ENCODE assay signal across 8 cellular contexts in genomic region chr6:97282726-97283617, GRCh38. TPM values are rescaled to one million over a fixed set of nuclear protein-coding genes. Genes with fewer than 3 reads are reported as not detected.
A peak's percentile ranks its signal among the peaks of the same experiment; 100 is the strongest.
DNase-seq lines count a peak whose midpoint lies in the region; ATAC-seq, FAIRE-seq and TF ChIP-seq lines count a peak whose summit lies in the region.

Gene MMS22L, minus strand, starts transcription at chr6:97283216. Its CDS starts 739 bp downstream, at chr6:97282477.

- no peaks in the 10 kb centered on the region for H3K9me3 ChIP-seq in HepG2 (ENCODE audit: low read length)

- 0 out of 2 replicates have a peak, but pooled peaks have one; percentile 5 for TF ChIP-seq RAD21 in HepG2 (CRISPR knock-in tag; IDR thresholded peaks at IDR 0.05)

- H3K4me3 ChIP-seq in HepG2 (replicated peaks in 1 of 3; ENCODE audit: insufficient read depth in 1 of 3, low read depth in 2 of 3, low read length in 3 of 3): peak within 1 kb of the TSS; percentile 77 to 96 (median 91)

- H3K27ac Mint-ChIP-seq in activated CD4-positive, alpha-beta T cell treated with anti-CD3 and anti-CD28 coated beads, Interleukin-2, amount 10 ng/mL, durations not matched to agents 24 days and 14 days: peak within 1 kb of the TSS; percentile 94

- H3K27me3 ChIP-seq in HepG2 (ENCODE audit: control insufficient read depth in 1 of 2, insufficient read depth in 2 of 2, low read length in 2 of 2): no peaks in the 10 kb centered on the region; a peak in 1 of 5 replicates

- peak within 1 kb of the TSS; percentile 86 for H3K4me2 ChIP-seq in HepG2 (ENCODE audit: low read depth, low read length)

- peaks cover 11% of the 10 kb centered on the region for H3K27me3 Mint-ChIP-seq in activated CD4-positive, alpha-beta T cell treated with anti-CD3 and anti-CD28 coated beads, Interleukin-2, amount 10 ng/mL, durations not matched to agents 24 days and 14 days

- H3K27ac ChIP-seq in C4-2B (peak within 1 kb of the TSS; percentile 78), HepG2 (ENCODE audit: extremely low read length, insufficient read depth, low read length) (peak within 1 kb of the TSS; percentile 76)

- BruUV-seq in HepG2 (replicated peaks; lab: Mats Ljungman, UMichigan): no TSS peak

- H3K4me3 Mint-ChIP-seq in activated CD4-positive, alpha-beta T cell treated with anti-CD3 and anti-CD28 coated beads, Interleukin-2, amount 10 ng/mL, durations not matched to agents 24 days and 14 days: peak within 1 kb of the TSS; percentile 91

- TF ChIP-seq EP300 in HepG2 (IDR thresholded peaks at IDR 0.05; ENCODE audit: low read depth in 2 of 2, low read length in 2 of 2): no peak
- no peak for TF ChIP-seq EP300 in HepG2 (CRISPR knock-in tag; IDR thresholded peaks at IDR 0.05; ENCODE audit: borderline replicate concordance)

- ATAC-seq in GM19372 (IDR thresholded peaks at IDR 0.05; ENCODE audit: low read depth, unreplicated experiment) (peak; percentile 97), HG03521 (IDR thresholded peaks at IDR 0.05; ENCODE audit: unreplicated experiment) (peak; percentile 96), HepG2 (peak; percentile 97)

- peak; percentile 12 for FAIRE-seq in HepG2 (lab: Jason Lieb, UNC)

- peak; percentile 99 for DNase-seq in NCI-H69 (lab: John Stamatoyannopoulos, UW)
- peak; percentile 98 for DNase-seq in activated CD4-positive, alpha-beta T cell treated with anti-CD3 and anti-CD28 coated beads, Interleukin-2, amount 10 ng/mL, durations not matched to agents 24 days and 14 days
- peak; percentile 96 for DNase-seq in dermis blood vessel endothelial cell
- peak; percentile 92 for DNase-seq in HepG2 (ENCODE audit: low spot score)
- peak; percentile 84 to 89 for DNase-seq in stimulated activated CD4-positive, alpha-beta T cell treated with anti-CD3 and anti-CD28 coated beads, Interleukin-2, amount 100 ng/mL, for 48 hours

- TF ChIP-seq CTCF in C4-2B (conservative IDR thresholded peaks at IDR 0.05) (no peak), HepG2 (CRISPR knock-in tag; IDR thresholded peaks at IDR 0.05) (no peak)

- peaks cover 16% of the 10 kb centered on the region for H3K4me1 ChIP-seq in HepG2 (ENCODE audit: insufficient read depth, low read length)

- in situ Hi-C loops in HepG2 (cut with HindIII; ENCODE audit: extremely low pct_ligation_motif_present, low pct_unique_long_range_greater_than_20kb): no loop called here

- POLR2A ChIA-PET in HepG2 (lab: Yijun Ruan, JAX): no interaction called here

- WGBS in HepG2 (ENCODE audit: low lambda C conversion rate): 0% methylated on average over 27 of the region's 67 CpGs

- H3K9ac ChIP-seq in HepG2 (ENCODE audit: insufficient read depth, low read depth, low read length): peak within 1 kb of the TSS; percentile 88

- peak; percentile 36 to 65; a peak in 3 of 4 replicates for TF ChIP-seq POLR2A in HepG2 (IDR thresholded peaks at IDR 0.05; ENCODE audit: insufficient read depth in 1 of 2, low read depth in 2 of 2, low read length in 2 of 2)

- H3K4me1 Mint-ChIP-seq in activated CD4-positive, alpha-beta T cell treated with anti-CD3 and anti-CD28 coated beads, Interleukin-2, amount 10 ng/mL, durations not matched to agents 24 days and 14 days: peaks cover 23% of the 10 kb centered on the region

- H4K20me1 ChIP-seq in HepG2 (ENCODE audit: insufficient read depth, low read length): no peaks in the 10 kb centered on the region

- H3K36me3 ChIP-seq in HepG2 (replicated peaks in 1 of 2; ENCODE audit: control insufficient read depth in 1 of 2, insufficient read depth in 2 of 2, low read length in 2 of 2): no peaks in the 10 kb centered on the region

- CTCF ChIA-PET in HepG2 (lab: Yijun Ruan, JAX; ENCODE audit: low intra/inter-chr PET ratio, low total read pairs): no interaction called here

- intact Hi-C loops in activated CD4-positive, alpha-beta T cell treated with anti-CD3 and anti-CD28 coated beads, Interleukin-2, amount 10 ng/mL, durations not matched to agents 24 days and 14 days (cut with micrococcal nuclease): loop anchor here (1.0 to 10.0 kb wide), 5 partner anchors 96 to 1664 kb away; partner anchors contain the start of genes FBXL4, GPR63 and NDUFAF4
- intact Hi-C loops in HepG2 (cut with micrococcal nuclease; ENCODE audit: unreplicated experiment): loop anchor here (1.0 to 5.0 kb wide), 3 partner anchors 43 to 109 kb away; no protein-coding TSS in a partner anchor

- H3K36me3 Mint-ChIP-seq in activated CD4-positive, alpha-beta T cell treated with anti-CD3 and anti-CD28 coated beads, Interleukin-2, amount 10 ng/mL, durations not matched to agents 24 days and 14 days (ENCODE audit: low read depth): peaks cover 17% of the 10 kb centered on the region

- peaks cover 21% of the 10 kb centered on the region for H3K79me2 ChIP-seq in HepG2 (ENCODE audit: insufficient read depth, low read length)

- H3K9me3 Mint-ChIP-seq in activated CD4-positive, alpha-beta T cell treated with anti-CD3 and anti-CD28 coated beads, Interleukin-2, amount 10 ng/mL, durations not matched to agents 24 days and 14 days: no peaks in the 10 kb centered on the region

- H2AFZ ChIP-seq in HepG2 (ENCODE audit: low read length): peak within 1 kb of the TSS; percentile 96

TF ChIP-seq in HepG2, 621 proteins besides CTCF, POLR2A, EP300 and RAD21 (continues in another document):
- TF ChIP-seq ZNF10 (CRISPR knock-in tag; IDR thresholded peaks at IDR 0.05; ENCODE audit: borderline replicate concordance, low read depth) (no peak), SRY (CRISPR knock-in tag; IDR thresholded peaks at IDR 0.05) (peak; percentile 77), SALL2 (CRISPR knock-in tag; IDR thresholded peaks at IDR 0.05) (no peak), IKZF1 (IDR thresholded peaks at IDR 0.05) (no peak), ZNF234 (CRISPR knock-in tag; conservative IDR thresholded peaks at IDR 0.05) (no peak), ZNF296 (CRISPR knock-in tag; conservative IDR thresholded peaks at IDR 0.05) (no peak), REXO4 (CRISPR knock-in tag; IDR thresholded peaks at IDR 0.05; ENCODE audit: borderline replicate concordance) (no peak; the same call in 1 of the 2 replicates), ZBTB26 (CRISPR knock-in tag; IDR thresholded peaks at IDR 0.05; ENCODE audit: borderline replicate concordance) (no peak), SP2 (CRISPR knock-in tag; IDR thresholded peaks at IDR 0.05) (0 out of 2 replicates have a peak, but pooled peaks have one; percentile 53), ZNF567 (CRISPR knock-in tag; IDR thresholded peaks at IDR 0.05; ENCODE audit: borderline replicate concordance) (no peak), ZNF775 (CRISPR knock-in tag; IDR thresholded peaks at IDR 0.05; ENCODE audit: borderline replicate concordance) (peak; percentile 62; the same call in 1 of the 2 replicates), RFX5 (IDR thresholded peaks at IDR 0.05; ENCODE audit: low read depth, low read length) (no peak), FOXC1 (CRISPR knock-in tag; IDR thresholded peaks at IDR 0.05; ENCODE audit: borderline replicate concordance) (peak; percentile 55; the same call in 1 of the 2 replicates)

RNA-seq across cellular contexts. Expression of gene MMS22L, which starts in this region (rescaled TPM):
- total RNA-seq in activated CD4-positive, alpha-beta T cell treated with anti-CD3 and anti-CD28 coated beads, Interleukin-2, amount 10 ng/mL, durations not matched to agents 24 days and 14 days: 54.8 and 65.2 TPM in 2 replicates
- total RNA-seq in dermis blood vessel endothelial cell (12.3 and 20.4 TPM in 2 replicates), HepG2 (2016; rRNA removed; fragmentation: Illumina TruSeq; extraction: Trizol) (32.9 and 51.8 TPM in 2 replicates)
- total RNA-seq in HepG2 (2016; cell fraction: cytosol; rRNA removed; fragmentation: Illumina TruSeq; extraction: Trizol; ENCODE audit: low read depth): 6.6 and 8.6 TPM in 2 replicates
- total RNA-seq in HepG2 (2016; cell fraction: insoluble cytoplasmic fraction; rRNA removed; fragmentation: Illumina TruSeq; extraction: Trizol): 31.5 and 49.5 TPM in 2 replicates
- total RNA-seq in HepG2 (2016; cell fraction: membrane; rRNA removed; fragmentation: Illumina TruSeq; extraction: Trizol): 11.7 and 12.4 TPM in 2 replicates
- 66.9 and 71.1 TPM in 2 replicates for total RNA-seq in HepG2 (2016; cell fraction: nucleus; rRNA removed; fragmentation: Illumina TruSeq; extraction: Trizol)
- 3.8 and 6.2 TPM in 2 replicates for polyA plus RNA-seq in HepG2 (2011; rRNA removed)
- polyA plus RNA-seq in HepG2 (2011; cell fraction: cytosol; rRNA removed): 2.4 and 2.6 TPM in 2 replicates
- 3.7 and 6.1 TPM in 2 replicates for polyA plus RNA-seq in HepG2 (2011; cell fraction: nucleus; rRNA removed)
- 2.6 and 5.6 TPM in 2 replicates for polyA plus RNA-seq in HepG2 (2012)
- polyA plus RNA-seq in HepG2 (2016; cell fraction: cytosol; fragmentation: Illumina TruSeq; extraction: Trizol; ENCODE audit: low read depth): 1.6 and 1.7 TPM in 2 replicates
- 16.1 and 16.2 TPM in 2 replicates for polyA plus RNA-seq in HepG2 (2016; cell fraction: insoluble cytoplasmic fraction; fragmentation: Illumina TruSeq; extraction: Trizol; ENCODE audit: low read depth)
- polyA plus RNA-seq in HepG2 (2016; cell fraction: membrane; fragmentation: Illumina TruSeq; extraction: Trizol; ENCODE audit: low read depth): 2.8 and 3.7 TPM in 2 replicates
- polyA plus RNA-seq in HepG2 (2016; cell fraction: nucleus; fragmentation: Illumina TruSeq; extraction: Trizol; ENCODE audit: insufficient read depth, low read depth): 14.3 and 17.4 TPM in 2 replicates
- polyA minus RNA-seq in HepG2 (2011; rRNA and poly(A)+ RNA removed; ENCODE audit: low replicate concordance): 17.0 and 81.1 TPM in 2 replicates
- 7.6 and 12.4 TPM in 2 replicates for polyA minus RNA-seq in HepG2 (2011; cell fraction: cytosol; rRNA and poly(A)+ RNA removed)
- polyA minus RNA-seq in HepG2 (2011; cell fraction: nucleus; rRNA and poly(A)+ RNA removed): 69.6 and 90.0 TPM in 2 replicates

Comparison
In these comparisons a context has a peak if more than half of its experiments do, and no peak if none do; other contexts are left out.
1. Peak in every context shown above with its lines: DNase-seq, ATAC-seq, H3K4me3 ChIP-seq and H3K27ac ChIP-seq.